ENCODE assay signal across 8 cellular contexts in genomic region chr7:30088362-30088761, GRCh38.
"Had no signal": no experiment of that assay in that cellular context is flagged by ENCODE, and none has a peak within 500 bp of the region (broad histone marks: within the 10 kb centered on the region; RNA-seq: fewer than 3 reads in every experiment).

No MANE protein-coding gene starts in this region.

- FAIRE-seq: HTR-8/SVneo, K562 had no signal

- H3K9ac ChIP-seq: KMS-11 had no signal

- DNase-seq: IMR-90, KBM-7, KG1 had no signal

- H3K4me3 Mint-ChIP-seq: IgD-negative memory B cell had no signal

- H3K4me3 ChIP-seq: K562 had no signal

- H3K27me3 Mint-ChIP-seq: IgD-negative memory B cell had no signal

- H3K27ac Mint-ChIP-seq: IgD-negative memory B cell had no signal

- H3K27ac ChIP-seq: HL-60, KMS-11 had no signal

- ATAC-seq: K562 had no signal

- H3K9me3 Mint-ChIP-seq: IgD-negative memory B cell had no signal
